Comparison of ENCODE assay signal across 8 cellular contexts in genomic region chr5:61330879-61331406, GRCh38. TPM values are rescaled to one million over a fixed set of nuclear protein-coding genes. Genes with fewer than 3 reads are reported as not detected.
A peak's percentile ranks its signal among the peaks of the same experiment; 100 is the strongest.
DNase-seq lines count a peak whose midpoint lies in the region; ATAC-seq and TF ChIP-seq lines count a peak whose summit lies in the region.

No MANE protein-coding gene starts in this region.

- peaks cover 33% of the 10 kb centered on the region for H3K27me3 Mint-ChIP-seq in activated T-helper 2 cell treated with anti-CD3 and anti-CD28 coated beads, Interferon-gamma antibody, Interleukin-2, Interleukin-4, amounts not matched to agents 10 μg/mL and 5 μg/mL and 100 μg/mL, durations not matched to agents 14 hours and 24 hours and 36 hours (ENCODE audit: low read depth)
- peaks cover 0 to 7% (median 3%) of the 10 kb centered on the region in 3 donors for H3K27me3 Mint-ChIP-seq in naive B cell

- H3K36me3 Mint-ChIP-seq in activated T-helper 2 cell treated with anti-CD3 and anti-CD28 coated beads, Interferon-gamma antibody, Interleukin-2, Interleukin-4, amounts not matched to agents 10 μg/mL and 5 μg/mL and 100 μg/mL, durations not matched to agents 14 hours and 24 hours and 36 hours (ENCODE audit: low read depth), result peaks cover 22% of the 10 kb centered on the region
- H3K36me3 Mint-ChIP-seq in naive B cell, result no peaks in the 10 kb centered on the region

- H4K20me1 ChIP-seq in OCI-LY7 (ENCODE audit: insufficient read depth, low read length) (no peaks in the 10 kb centered on the region), fibroblast of lung (ENCODE audit: control insufficient read depth, extremely low read depth, insufficient read depth, low read length) (peaks cover 5% of the 10 kb centered on the region)

- H3K36me3 ChIP-seq in OCI-LY7 (ENCODE audit: insufficient read depth, low read length) (no peaks in the 10 kb centered on the region), fibroblast of lung (ENCODE audit: control insufficient read depth, insufficient read depth, low read length) (no peaks in the 10 kb centered on the region)

- H3K9me3 ChIP-seq in OCI-LY7 (ENCODE audit: low read length) (no peaks in the 10 kb centered on the region), fibroblast of lung (ENCODE audit: control insufficient read depth, insufficient read depth, low read depth, low read length) (no peaks in the 10 kb centered on the region)

- BruUV-seq in OCI-LY7 (replicated peaks; lab: Mats Ljungman, UMichigan), result no TSS peak

- H3K9me2 ChIP-seq in OCI-LY7 (ENCODE audit: insufficient read depth, low read length), result no peaks in the 10 kb centered on the region

- peak overlapping the region; percentile 72; the same call in 1 of the 2 replicates for H2AFZ ChIP-seq in OCI-LY7 (ENCODE audit: low read length)
- peak overlapping the region; percentile 12 for H2AFZ ChIP-seq in fibroblast of lung (ENCODE audit: low read length)

- H3K27ac Mint-ChIP-seq in activated T-helper 2 cell treated with anti-CD3 and anti-CD28 coated beads, Interferon-gamma antibody, Interleukin-2, Interleukin-4, amounts not matched to agents 10 μg/mL and 5 μg/mL and 100 μg/mL, durations not matched to agents 14 hours and 24 hours and 36 hours, result no peak overlapping the region
- peak overlapping the region in 4 of 6 donors; percentile 26 to 98 (median 90) for H3K27ac Mint-ChIP-seq in naive B cell

- H3K79me2 ChIP-seq in OCI-LY7 (ENCODE audit: insufficient read depth, low read depth, low read length) (no peaks in the 10 kb centered on the region), fibroblast of lung (ENCODE audit: control insufficient read depth, insufficient read depth, low read length) (peaks cover 38% of the 10 kb centered on the region)

- intact Hi-C loops in OCI-LY7 (cut with micrococcal nuclease; ENCODE audit: unreplicated experiment), result no loop called here
- intact Hi-C loops in activated T-helper 2 cell treated with anti-CD3 and anti-CD28 coated beads, Interferon-gamma antibody, Interleukin-2, Interleukin-4, amounts not matched to agents 10 μg/mL and 5 μg/mL and 100 μg/mL, durations not matched to agents 14 hours and 24 hours and 36 hours (cut with micrococcal nuclease), result loop anchor here (2.0 to 5.0 kb wide), 3 partner anchors 201 to 976 kb away; partner anchors contain the start of genes ERCC8, KIF2A and NDUFAF2

- H3K4me1 ChIP-seq in OCI-LY7 (ENCODE audit: insufficient read depth, low read length, poor library complexity, severe bottlenecking), result no peaks in the 10 kb centered on the region
- H3K4me1 ChIP-seq in fibroblast of lung (ENCODE audit: control insufficient read depth, extremely low read depth, insufficient read depth, low read length), result peaks cover 19% of the 10 kb centered on the region

- DNase-seq in C1 segment of cervical spinal cord (lab: John Stamatoyannopoulos, UW), result peak in 11 of 14 donors; percentile 71 to 87 (median 80)
- peak; percentile 37 for DNase-seq in GM19238 (ENCODE audit: insufficient read length, low spot score)
- DNase-seq in OCI-LY7 (ENCODE audit: low spot score), result peak; percentile 4
- peak; percentile 68 for DNase-seq in activated T-helper 2 cell treated with anti-CD3 and anti-CD28 coated beads, Interferon-gamma antibody, Interleukin-2, Interleukin-4, amounts not matched to agents 10 μg/mL and 5 μg/mL and 100 μg/mL, durations not matched to agents 14 hours and 24 hours and 36 hours (ENCODE audit: low spot score)
- peak; percentile 78 to 81 for DNase-seq in fibroblast of lung (ENCODE audit: low read depth in 2 of 2)
- DNase-seq in naive B cell, result peak; percentile 82
- peak; percentile 75 for DNase-seq in superior temporal gyrus (ENCODE audit: extremely low spot score)

- H3K27ac ChIP-seq in OCI-LY7 (ENCODE audit: low read depth, low read length, poor library complexity, severe bottlenecking), result no peak overlapping the region
- H3K27ac ChIP-seq in fibroblast of lung (ENCODE audit: insufficient read depth, low read length), result peak overlapping the region; percentile 83

- H3K4me2 ChIP-seq in OCI-LY7 (ENCODE audit: low read length) (peak overlapping the region; percentile 90), fibroblast of lung (ENCODE audit: extremely low read depth, insufficient read depth, low read length) (peak overlapping the region; percentile 67)

- no peak for TF ChIP-seq CTCF in OCI-LY7 (conservative IDR thresholded peaks at IDR 0.05; ENCODE audit: low read length)
- peak; percentile 33 to 34 for TF ChIP-seq CTCF in fibroblast of lung (conservative IDR thresholded peaks at IDR 0.05 in 1 of 2, IDR thresholded peaks at IDR 0.05 in 1 of 2; ENCODE audit: low read depth in 1 of 2, low read length in 2 of 2)

- ATAC-seq in HG03354 (IDR thresholded peaks at IDR 0.05; ENCODE audit: poor library complexity, severe bottlenecking, unreplicated experiment) (peak; percentile 32), naive B cell (ENCODE audit: low read depth in 2 of 2) (peak; percentile 46 to 47)

- POLR2A ChIA-PET in OCI-LY7 (lab: Charles Lee), result no interaction called here

- peak overlapping the region; percentile 95 for H3K4me3 Mint-ChIP-seq in activated T-helper 2 cell treated with anti-CD3 and anti-CD28 coated beads, Interferon-gamma antibody, Interleukin-2, Interleukin-4, amounts not matched to agents 10 μg/mL and 5 μg/mL and 100 μg/mL, durations not matched to agents 14 hours and 24 hours and 36 hours (ENCODE audit: low read depth)
- peak overlapping the region; percentile 92 to 98 (median 94) for H3K4me3 Mint-ChIP-seq in naive B cell

- no peaks in the 10 kb centered on the region for H3K27me3 ChIP-seq in fibroblast of lung (ENCODE audit: control insufficient read depth, insufficient read depth, low read length)

- H3K4me3 ChIP-seq in OCI-LY7 (ENCODE audit: low read depth, low read length, poor library complexity, severe bottlenecking), result peak overlapping the region; percentile 65
- peak overlapping the region; percentile 58 to 89 (median 77) for H3K4me3 ChIP-seq in fibroblast of lung (replicated peaks in 1 of 4; ENCODE audit: control extremely low read depth in 1 of 4, insufficient read depth in 1 of 4, low read depth in 3 of 4, low read length in 4 of 4)

- peak overlapping the region; percentile 89 for H3K9ac ChIP-seq in fibroblast of lung (ENCODE audit: insufficient read depth, low read length)

- peaks cover 48% of the 10 kb centered on the region for H3K4me1 Mint-ChIP-seq in activated T-helper 2 cell treated with anti-CD3 and anti-CD28 coated beads, Interferon-gamma antibody, Interleukin-2, Interleukin-4, amounts not matched to agents 10 μg/mL and 5 μg/mL and 100 μg/mL, durations not matched to agents 14 hours and 24 hours and 36 hours (ENCODE audit: low read depth)
- H3K4me1 Mint-ChIP-seq in naive B cell, result peaks cover 39 to 53% (median 47%) of the 10 kb centered on the region in 3 donors

- CTCF ChIA-PET in OCI-LY7 (lab: Charles Lee; ENCODE audit: unreplicated experiment), result no interaction called here

- H3K9me3 Mint-ChIP-seq in activated T-helper 2 cell treated with anti-CD3 and anti-CD28 coated beads, Interferon-gamma antibody, Interleukin-2, Interleukin-4, amounts not matched to agents 10 μg/mL and 5 μg/mL and 100 μg/mL, durations not matched to agents 14 hours and 24 hours and 36 hours, result no peaks in the 10 kb centered on the region
- H3K9me3 Mint-ChIP-seq in naive B cell, result no peaks in the 10 kb centered on the region

RNA-seq across cellular contexts. Expression of gene ZSWIM6, which starts 1.1 kb away (rescaled TPM):
- total RNA-seq in OCI-LY7 (2014; rRNA removed; shearing (Covaris generic)), result 0.06 TPM in 1 of 2 replicates, not detected in the other
- 0.17 and 0.18 TPM in 2 replicates for total RNA-seq in OCI-LY7 (2022)
- 8.9 TPM in 2 replicates for total RNA-seq in activated T-helper 2 cell treated with anti-CD3 and anti-CD28 coated beads, Interferon-gamma antibody, Interleukin-2, Interleukin-4, amounts not matched to agents 10 μg/mL and 5 μg/mL and 100 μg/mL, durations not matched to agents 14 hours and 24 hours and 36 hours
- 13.6 and 23.5 TPM in 2 replicates for total RNA-seq in fibroblast of lung
- polyA plus RNA-seq in fibroblast of lung, result 19.5 and 26.6 TPM in 2 replicates
- polyA plus RNA-seq in fibroblast of lung (2012), result 10.7 and 16.9 TPM in 2 replicates
- 31.5 and 52.5 TPM in 2 replicates for polyA minus RNA-seq in fibroblast of lung (ENCODE audit: low replicate concordance)
- 1 to 10 TPM in 5 of 6 donors, under 1 TPM in 1; 0.65 to 1.5 (median 1.4) TPM for polyA plus RNA-seq in naive B cell (ENCODE audit: low read depth in 6 of 6)

Comparison
In these comparisons a context has a peak if more than half of its experiments do, and no peak if none do; other contexts are left out.
1. DNase-seq: peak in every context shown above with its lines; median percentile 82 in naive B cell; 80 in C1 segment of cervical spinal cord; 80 in fibroblast of lung; 75 in superior temporal gyrus; 68 in activated T-helper 2 cell treated with anti-CD3 and anti-CD28 coated beads, Interferon-gamma antibody, Interleukin-2, Interleukin-4, amounts not matched to agents 10 μg/mL and 5 μg/mL and 100 μg/mL, durations not matched to agents 14 hours and 24 hours and 36 hours; 37 in GM19238; 4 in OCI-LY7.